In genomic region chr5:68182534-68182933, GRCh38 we compare ENCODE assay signal across 17 cellular contexts.
"Had no signal": no experiment of that assay in that cellular context is flagged by ENCODE, and none has a peak within 500 bp of the region (broad histone marks: within the 10 kb centered on the region; RNA-seq: fewer than 3 reads in every experiment).

No MANE protein-coding gene starts in this region.

- ATAC-seq: activated T-cell treated with anti-CD3 and anti-CD28 coated beads, Interleukin-2, amount 50 U/mL, for 4 hours; gastroesophageal sphincter; left lung; natural killer cell; stimulated activated memory B cell treated with anti-CD40 and anti-IgM and Interleukin-4, amounts not matched to agents 10 μg/mL and 1 μg/mL and 100 μg/mL, for 72 hours had no signal

- H3K27ac Mint-ChIP-seq: activated CD4-positive, alpha-beta memory T cell treated with anti-CD3 and anti-CD28 coated beads for 36 hours; endodermal cell; natural killer cell; stimulated activated memory B cell treated with anti-CD40 and anti-IgM and Interleukin-4, amounts not matched to agents 10 μg/mL and 1 μg/mL and 100 μg/mL, for 72 hours had no signal

- DNase-seq: activated CD4-positive, alpha-beta memory T cell treated with anti-CD3 and anti-CD28 coated beads for 36 hours; activated effector memory CD4-positive, alpha-beta T cell treated with Interleukin-2 at 50 U/mL for 16 hours; activated naive CD4-positive, alpha-beta T cell treated with anti-CD3 and anti-CD28 coated beads, Interleukin-2, amount 50 U/mL, for 16 hours; activated T-cell treated with anti-CD3 and anti-CD28 coated beads, Interleukin-2, amount 50 U/mL, for 4 hours; dorsolateral prefrontal cortex; endodermal cell; islet precursor cell; left lung; natural killer cell; posterior cingulate gyrus; retina; stimulated activated CD4-positive, alpha-beta T cell treated with anti-CD3 and anti-CD28 coated beads, Interleukin-2, amount 100 ng/mL, for 48 hours; tibial artery; uterus had no signal

- H3K27ac ChIP-seq: dorsolateral prefrontal cortex, gastroesophageal sphincter, left lung, tibial artery, uterus, VCaP had no signal

- H3K4me3 ChIP-seq: dorsolateral prefrontal cortex, gastroesophageal sphincter, left lung, tibial artery, uterus had no signal

- H3K9me3 ChIP-seq: gastroesophageal sphincter, left lung, tibial artery, uterus had no signal

- H3K4me3 Mint-ChIP-seq: activated CD4-positive, alpha-beta memory T cell treated with anti-CD3 and anti-CD28 coated beads for 36 hours; activated T-cell treated with anti-CD3 and anti-CD28 coated beads, Interleukin-2, amount 50 U/mL, for 4 hours; endodermal cell; natural killer cell; stimulated activated memory B cell treated with anti-CD40 and anti-IgM and Interleukin-4, amounts not matched to agents 10 μg/mL and 1 μg/mL and 100 μg/mL, for 72 hours had no signal

- H3K27me3 ChIP-seq: dorsolateral prefrontal cortex, gastroesophageal sphincter, left lung, tibial artery, uterus had no signal

- H3K9me3 Mint-ChIP-seq: activated CD4-positive, alpha-beta memory T cell treated with anti-CD3 and anti-CD28 coated beads for 36 hours; activated T-cell treated with anti-CD3 and anti-CD28 coated beads, Interleukin-2, amount 50 U/mL, for 4 hours; natural killer cell; stimulated activated memory B cell treated with anti-CD40 and anti-IgM and Interleukin-4, amounts not matched to agents 10 μg/mL and 1 μg/mL and 100 μg/mL, for 72 hours had no signal

- H3K36me3 ChIP-seq: gastroesophageal sphincter, left lung, tibial artery, uterus had no signal

- H3K27me3 Mint-ChIP-seq: activated CD4-positive, alpha-beta memory T cell treated with anti-CD3 and anti-CD28 coated beads for 36 hours; stimulated activated memory B cell treated with anti-CD40 and anti-IgM and Interleukin-4, amounts not matched to agents 10 μg/mL and 1 μg/mL and 100 μg/mL, for 72 hours had no signal

- H3K4me1 ChIP-seq: left lung, uterus had no signal

- H3K36me3 Mint-ChIP-seq: activated CD4-positive, alpha-beta memory T cell treated with anti-CD3 and anti-CD28 coated beads for 36 hours; natural killer cell; stimulated activated memory B cell treated with anti-CD40 and anti-IgM and Interleukin-4, amounts not matched to agents 10 μg/mL and 1 μg/mL and 100 μg/mL, for 72 hours had no signal
